22 cellular contexts compared by ENCODE assay signal in the genomic region with DNA sequence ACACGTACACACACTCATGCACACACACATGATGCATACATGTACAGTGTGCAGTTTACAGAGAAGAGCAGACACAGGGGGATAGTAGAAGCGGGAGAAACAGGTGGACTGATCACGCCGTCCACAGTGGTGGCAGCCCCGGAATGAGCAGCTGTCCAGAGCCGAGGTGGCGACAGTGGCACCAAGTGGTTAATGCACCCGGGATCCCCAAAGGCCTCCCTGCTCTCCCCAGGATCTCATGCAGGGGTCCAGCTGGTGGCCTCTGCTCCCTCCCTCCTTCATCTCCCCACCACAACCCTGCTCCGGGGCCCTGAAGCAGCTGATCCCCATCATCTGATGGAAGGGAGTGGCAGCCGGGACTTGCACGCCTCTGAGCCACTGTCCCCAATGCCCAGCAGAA. TPM values are rescaled to one million over a fixed set of nuclear protein-coding genes. Genes with fewer than 3 reads are reported as not detected.
"Had no signal": no experiment of that assay in that cellular context is flagged by ENCODE, and none has a peak within 500 bp of the region (broad histone marks: within the 10 kb centered on the region; RNA-seq: fewer than 3 reads in every experiment).

No MANE protein-coding gene starts in this region.

- DNase-seq: dorsolateral prefrontal cortex; effector CD4-positive, alpha-beta T cell; head of caudate nucleus; kidney; mucosa of descending colon; naive thymus-derived CD4-positive, alpha-beta T cell; occipital lobe; pancreas; right lobe of liver; stimulated activated CD4-positive, alpha-beta T cell treated with anti-CD3 and anti-CD28 coated beads, Interleukin-2, amount 100 ng/mL, for 24 hours; stimulated activated CD4-positive, alpha-beta T cell treated with anti-CD3 and anti-CD28 coated beads, Interleukin-4, amount 100 ng/mL, for 24 hours; stimulated activated naive CD4-positive, alpha-beta T cell treated with Interleukin-2 at 50 U/mL for 16 hours; stomach; thyroid gland; uterus had no signal

- H2AFZ ChIP-seq: neural progenitor cell had no signal

- H3K27ac ChIP-seq: dorsolateral prefrontal cortex, neural progenitor cell, right lobe of liver, stomach, thyroid gland, uterus had no signal

- H3K27me3 ChIP-seq: neural progenitor cell, pancreas, right lobe of liver, thyroid gland, uterus had no signal

- H3K36me3 ChIP-seq: neural progenitor cell, pancreas, right lobe of liver, stomach, thyroid gland, uterus had no signal

- H3K4me2 ChIP-seq: neural progenitor cell had no signal

- H3K4me3 ChIP-seq: dorsolateral prefrontal cortex, lung, mucosa of descending colon, neural progenitor cell, pancreas, right lobe of liver, stomach, thyroid gland, uterus had no signal

- H3K9me3 ChIP-seq: mucosa of descending colon, pancreas, right lobe of liver, stomach, thyroid gland, uterus had no signal

- ATAC-seq: left lobe of liver; mucosa of descending colon; naive thymus-derived CD4-positive, alpha-beta T cell; stimulated activated effector memory CD8-positive, alpha-beta T cell treated with anti-CD3 and anti-CD28 coated beads, Interleukin-12 subunit alpha, Interleukin-12 subunit beta, amount 100 ng/mL, for 72 hours had no signal

- H3K4me1 ChIP-seq: thyroid gland, uterus had no signal

- H3K9ac ChIP-seq: neural progenitor cell had no signal

RNA-seq across cellular contexts. Expression of a gene that starts 29.7 kb away (rescaled TPM):
- total RNA-seq: liver; naive thymus-derived CD4-positive, alpha-beta T cell; pulmonary artery endothelial cell; right lobe of liver; subcutaneous adipose tissue had no signal
- polyA plus RNA-seq: liver; naive thymus-derived CD4-positive, alpha-beta T cell had no signal
